Comparison of ENCODE assay signal across 7 cellular contexts in the genomic region with DNA sequence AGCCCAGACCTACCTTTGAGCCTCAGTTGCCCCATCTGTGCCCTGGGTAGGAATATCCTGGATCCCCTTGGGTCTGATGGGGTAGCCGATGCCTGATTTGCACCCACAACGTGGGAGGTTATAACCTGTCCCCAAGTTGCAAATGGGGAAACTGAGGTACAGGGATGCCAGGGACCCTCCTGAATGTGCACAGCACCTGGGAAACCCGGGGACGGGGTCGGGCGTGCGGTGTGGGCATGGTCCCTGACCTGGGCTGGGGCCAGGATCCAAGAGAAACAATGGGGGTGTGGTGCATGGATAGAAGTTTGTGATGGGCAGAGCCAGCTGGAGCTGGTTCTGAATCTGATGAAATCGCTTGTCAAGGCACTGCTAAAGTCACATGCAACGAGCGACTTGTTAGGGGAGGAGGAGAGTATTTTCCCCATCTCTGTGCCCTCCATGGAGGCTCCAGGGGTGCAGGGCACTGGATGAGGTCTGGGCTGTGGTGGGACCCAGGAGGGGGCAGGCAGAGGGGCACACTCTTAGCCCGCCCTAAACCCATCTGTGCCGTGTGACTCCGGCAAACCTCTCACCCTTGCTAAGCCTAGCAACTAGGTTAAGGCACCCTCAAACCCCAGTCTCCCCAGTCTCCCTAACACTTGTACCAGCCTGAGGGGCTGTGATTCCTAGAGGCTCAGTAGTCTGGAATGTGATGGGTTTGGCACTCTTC. TPM values are rescaled to one million over a fixed set of nuclear protein-coding genes. Genes with fewer than 3 reads are reported as not detected.
DNase-seq lines count a peak whose midpoint lies in the region; ATAC-seq and TF ChIP-seq lines count a peak whose summit lies in the region.
"Had no signal": no experiment of that assay in that cellular context is flagged by ENCODE, and none has a peak within 500 bp of the region (broad histone marks: within the 10 kb centered on the region; RNA-seq: fewer than 3 reads in every experiment).

No MANE protein-coding gene starts in this region.

- in situ Hi-C loops in ACHN (cut with HindIII; ENCODE audit: low pct_ligation_motif_present, low pct_unique_long_range_greater_than_20kb, low sequenced_read_pairs), result no loop called here

- H3K36me3 ChIP-seq in mesodermal cell (ENCODE audit: control insufficient read depth, insufficient read depth, low read length), result peaks cover 11% of the 10 kb centered on the region

- H3K4me3 ChIP-seq in WI38 (ENCODE audit: low read depth, low read length), result peak overlapping the region; percentile 74
- peak overlapping the region; percentile 47 for H3K4me3 ChIP-seq in mesodermal cell (ENCODE audit: extremely low read depth, insufficient read depth, low read length, poor library complexity, severe bottlenecking)

- DNase-seq in COLO668 (lab: John Stamatoyannopoulos, UW; ENCODE audit: unreplicated experiment), result peak; percentile 22
- no peak for DNase-seq in ACHN
- no peak for DNase-seq in COR-L47 (lab: John Stamatoyannopoulos, UW)
- DNase-seq: T-helper 17 cell had no signal

- TF ChIP-seq CTCF in WI38 (IDR thresholded peaks at IDR 0.05; ENCODE audit: low read depth, low read length), result no peak

- peaks cover 31% of the 10 kb centered on the region for H3K4me1 ChIP-seq in mesodermal cell (ENCODE audit: control insufficient read depth, insufficient read depth, low read length, poor library complexity, severe bottlenecking)

- H3K27ac ChIP-seq in mesodermal cell (ENCODE audit: low read depth, low read length, severe bottlenecking), result no peak overlapping the region

- no peak for ATAC-seq in HG03469 (IDR thresholded peaks at IDR 0.05; ENCODE audit: unreplicated experiment)
- ATAC-seq: T-helper 17 cell had no signal

- WGBS in mesodermal cell (ENCODE audit: insufficient coverage in 2 of 2), 2 experiments, result 86 to 93% methylated on average over 12 of the region's 13 CpGs

- H3K9me3 ChIP-seq in mesodermal cell (ENCODE audit: control insufficient read depth, low read length), result no peaks in the 10 kb centered on the region

RNA-seq across cellular contexts. Expression of gene GDF15, which starts 0.7 kb away (rescaled TPM):
- 38.5 TPM for polyA plus RNA-seq in mesodermal cell (2013, experiment 1 of 2)
- polyA plus RNA-seq in mesodermal cell (2013, experiment 2 of 2), result 29.4 TPM

RNA-seq across cellular contexts. Expression of gene LRRC25, which starts 10.7 kb away (rescaled TPM):
- polyA plus RNA-seq in mesodermal cell (2013, experiment 1 of 2), result not detected
- not detected for polyA plus RNA-seq in mesodermal cell (2013, experiment 2 of 2)

RNA-seq across cellular contexts. Expression of gene SSBP4, which starts 32.5 kb away (rescaled TPM):
- 89.4 TPM for polyA plus RNA-seq in mesodermal cell (2013, experiment 1 of 2)
- polyA plus RNA-seq in mesodermal cell (2013, experiment 2 of 2), result 70.1 TPM

RNA-seq across cellular contexts. Expression of gene PGPEP1, which starts 46.3 kb away (rescaled TPM):
- 12.9 TPM for polyA plus RNA-seq in mesodermal cell (2013, experiment 1 of 2)
- polyA plus RNA-seq in mesodermal cell (2013, experiment 2 of 2), result 9.9 TPM

RNA-seq across cellular contexts. Expression of gene ISYNA1, which starts 51.2 kb away (rescaled TPM):
- polyA plus RNA-seq in mesodermal cell (2013, experiment 1 of 2), result 302 TPM
- 255 TPM for polyA plus RNA-seq in mesodermal cell (2013, experiment 2 of 2)
